Comparison of ENCODE assay signal across 12 cellular contexts in genomic region chr4:152090543-152090942, GRCh38.
DNase-seq lines count a peak whose midpoint lies in the region; ATAC-seq and TF ChIP-seq lines count a peak whose summit lies in the region.
"Had no signal": no experiment of that assay in that cellular context is flagged by ENCODE, and none has a peak within 500 bp of the region (broad histone marks: within the 10 kb centered on the region; RNA-seq: fewer than 3 reads in every experiment).

No MANE protein-coding gene starts in this region.

- peak overlapping the region; percentile 80 for H3K27ac Mint-ChIP-seq in activated T-helper 1 cell treated with anti-CD3 and anti-CD28 coated beads, Interleukin-12 subunit alpha, Interleukin-12 subunit beta, Interleukin-2, Interleukin-4 antibody, amounts not matched to agents 30 ng/mL and 10 ng/mL and 1 ng/mL, durations not matched to agents 14 hours and 24 hours and 36 hours

- no peak for TF ChIP-seq CTCF in AG10803 (conservative IDR thresholded peaks at IDR 0.05; ENCODE audit: low read length)
- no peak for TF ChIP-seq CTCF in left ventricle myocardium inferior (IDR thresholded peaks at IDR 0.05; ENCODE audit: borderline replicate concordance)

- H3K4me3 Mint-ChIP-seq in activated T-helper 1 cell treated with anti-CD3 and anti-CD28 coated beads, Interleukin-12 subunit alpha, Interleukin-12 subunit beta, Interleukin-2, Interleukin-4 antibody, amounts not matched to agents 30 ng/mL and 10 ng/mL and 1 ng/mL, durations not matched to agents 14 hours and 24 hours and 36 hours: peak overlapping the region; percentile 46

- peaks cover 40% of the 10 kb centered on the region for H3K4me1 Mint-ChIP-seq in activated T-helper 1 cell treated with anti-CD3 and anti-CD28 coated beads, Interleukin-12 subunit alpha, Interleukin-12 subunit beta, Interleukin-2, Interleukin-4 antibody, amounts not matched to agents 30 ng/mL and 10 ng/mL and 1 ng/mL, durations not matched to agents 14 hours and 24 hours and 36 hours (ENCODE audit: low read depth)

- no peaks in the 10 kb centered on the region for H3K9me3 ChIP-seq in left ventricle myocardium inferior (replicated peaks)

- H3K27me3 ChIP-seq in left ventricle myocardium inferior (ENCODE audit: low read depth): no peaks in the 10 kb centered on the region

- H3K27ac ChIP-seq in left ventricle myocardium inferior (replicated peaks): peak overlapping the region; percentile 87

- H3K9me3 Mint-ChIP-seq in activated T-helper 1 cell treated with anti-CD3 and anti-CD28 coated beads, Interleukin-12 subunit alpha, Interleukin-12 subunit beta, Interleukin-2, Interleukin-4 antibody, amounts not matched to agents 30 ng/mL and 10 ng/mL and 1 ng/mL, durations not matched to agents 14 hours and 24 hours and 36 hours: no peaks in the 10 kb centered on the region

- ATAC-seq in HG03354 (IDR thresholded peaks at IDR 0.05; ENCODE audit: poor library complexity, severe bottlenecking, unreplicated experiment): peak; percentile 63
- no peak for ATAC-seq in GM19324 (IDR thresholded peaks at IDR 0.05; ENCODE audit: low FRiP score, unreplicated experiment)

- intact Hi-C loops in activated T-helper 1 cell treated with anti-CD3 and anti-CD28 coated beads, Interleukin-12 subunit alpha, Interleukin-12 subunit beta, Interleukin-2, Interleukin-4 antibody, amounts not matched to agents 30 ng/mL and 10 ng/mL and 1 ng/mL, durations not matched to agents 14 hours and 24 hours and 36 hours (cut with micrococcal nuclease): loop anchor here (10.0 kb wide), 1 partner anchor 206 kb away; no protein-coding TSS in a partner anchor
- intact Hi-C loops in left ventricle myocardium inferior (cut with micrococcal nuclease): no loop called here

- DNase-seq in AG10803 (ENCODE audit: low read depth): peak; percentile 46
- peak; percentile 20 for DNase-seq in activated T-helper 1 cell treated with anti-CD3 and anti-CD28 coated beads, Interleukin-12 subunit alpha, Interleukin-12 subunit beta, Interleukin-2, Interleukin-4 antibody, amounts not matched to agents 30 ng/mL and 10 ng/mL and 1 ng/mL, durations not matched to agents 14 hours and 24 hours and 36 hours (ENCODE audit: low spot score)
- DNase-seq in left ventricle myocardium inferior: peak; percentile 20
- no peak for DNase-seq in NCI-H510A (lab: John Stamatoyannopoulos, UW)
- DNase-seq in RKO (ENCODE audit: low spot score): no peak
- DNase-seq in amniotic stem cell (lab: John Stamatoyannopoulos, UW): no peak
- DNase-seq: activated effector memory CD4-positive, alpha-beta T cell treated with anti-CD3 and anti-CD28 coated beads, Interleukin-2, amount 50 U/mL, for 16 hours; effector CD8-positive, alpha-beta T cell; hypothalamus; NCI-H1092 had no signal

- H3K36me3 ChIP-seq in left ventricle myocardium inferior: no peaks in the 10 kb centered on the region

- peaks cover 25% of the 10 kb centered on the region for H3K4me1 ChIP-seq in left ventricle myocardium inferior

- H3K27me3 Mint-ChIP-seq in activated T-helper 1 cell treated with anti-CD3 and anti-CD28 coated beads, Interleukin-12 subunit alpha, Interleukin-12 subunit beta, Interleukin-2, Interleukin-4 antibody, amounts not matched to agents 30 ng/mL and 10 ng/mL and 1 ng/mL, durations not matched to agents 14 hours and 24 hours and 36 hours (ENCODE audit: insufficient read depth): no peaks in the 10 kb centered on the region

- H3K4me3 ChIP-seq in AG10803 (ENCODE audit: low read length) (no peak overlapping the region), left ventricle myocardium inferior (no peak overlapping the region)

- H3K36me3 Mint-ChIP-seq in activated T-helper 1 cell treated with anti-CD3 and anti-CD28 coated beads, Interleukin-12 subunit alpha, Interleukin-12 subunit beta, Interleukin-2, Interleukin-4 antibody, amounts not matched to agents 30 ng/mL and 10 ng/mL and 1 ng/mL, durations not matched to agents 14 hours and 24 hours and 36 hours (ENCODE audit: low read depth): peaks cover 4% of the 10 kb centered on the region

Comparison
In these comparisons a context has a peak if more than half of its experiments do, and no peak if none do; other contexts are left out.
1. DNase-seq: peak in AG10803 (single experiment), activated T-helper 1 cell treated with anti-CD3 and anti-CD28 coated beads, Interleukin-12 subunit alpha, Interleukin-12 subunit beta, Interleukin-2, Interleukin-4 antibody, amounts not matched to agents 30 ng/mL and 10 ng/mL and 1 ng/mL, durations not matched to agents 14 hours and 24 hours and 36 hours (single experiment) and left ventricle myocardium inferior (single experiment); none in NCI-H510A (single experiment), RKO (single experiment) and amniotic stem cell (single experiment).